ENCODE assay signal across 21 cellular contexts in genomic region chr20:36074983-36075382, GRCh38.
"Had no signal": no experiment of that assay in that cellular context is flagged by ENCODE, and none has a peak within 500 bp of the region (broad histone marks: within the 10 kb centered on the region; RNA-seq: fewer than 3 reads in every experiment).

No MANE protein-coding gene starts in this region.

- H3K36me3 ChIP-seq: esophagus squamous epithelium, right atrium auricular region, tibial artery had no signal

- ATAC-seq: activated naive CD8-positive, alpha-beta T cell treated with anti-CD3 and anti-CD28 coated beads, Interleukin-2, amount 50 U/mL, for 24 hours; mucosa of descending colon; stimulated activated naive CD8-positive, alpha-beta T cell treated with anti-CD3 and anti-CD28 coated beads, Interleukin-15, Interleukin-2, amounts not matched to agents 100 U/mL and 50 U/mL, for 24 hours had no signal

- DNase-seq: activated CD4-positive, alpha-beta T cell treated with anti-CD3 and anti-CD28 coated beads, Interleukin-2, amount 50 U/mL, for 1 hour; activated CD4-positive, CD25-positive, alpha-beta regulatory T cell treated with anti-CD3 and anti-CD28 coated beads, Interleukin-2, amount 50 U/mL, for 72 hours; activated CD8-positive, alpha-beta memory T cell treated with anti-CD3 and anti-CD28 coated beads, Interleukin-2, amount 50 U/mL, for 4 hours; activated effector memory CD4-positive, alpha-beta T cell treated with Interleukin-2 at 50 U/mL for 16 hours; activated naive CD4-positive, alpha-beta T cell treated with anti-CD3 and anti-CD28 coated beads, Interleukin-2, amount 10 ng/mL, durations not matched to agents 7 days and 5 days; activated naive CD8-positive, alpha-beta T cell treated with anti-CD3 and anti-CD28 coated beads, Interleukin-2, amount 50 U/mL, for 24 hours; activated T-cell treated with anti-CD3 and anti-CD28 coated beads, Interleukin-2, amount 50 U/mL, for 48 hours; aorta; dermis blood vessel endothelial cell; effector memory CD4-positive, alpha-beta T cell; esophagus squamous epithelium; mucosa of descending colon; naive B cell; stimulated activated naive CD8-positive, alpha-beta T cell treated with anti-CD3 and anti-CD28 coated beads, Interleukin-15, Interleukin-2, amounts not matched to agents 100 U/mL and 50 U/mL, for 24 hours; substantia nigra; tibial artery had no signal

- H2AFZ ChIP-seq: hepatocyte had no signal

- H3K79me2 ChIP-seq: hepatocyte had no signal

- H3K9me3 ChIP-seq: esophagus squamous epithelium, mucosa of descending colon, right atrium auricular region, tibial artery had no signal

- H3K4me1 ChIP-seq: right atrium auricular region, tibial artery had no signal

- H3K27me3 ChIP-seq: hepatocyte, right atrium auricular region, tibial artery had no signal

- H3K4me3 ChIP-seq: esophagus squamous epithelium, hepatocyte, mucosa of descending colon, right atrium auricular region, tibial artery had no signal

- FAIRE-seq: bronchial epithelial cell, endothelial cell of umbilical vein, islet of Langerhans had no signal

- H3K4me2 ChIP-seq: hepatocyte had no signal

- H3K27ac ChIP-seq: hepatocyte, right atrium auricular region, tibial artery had no signal
